ENCODE assay signal across 1 cellular context in the genomic region with DNA sequence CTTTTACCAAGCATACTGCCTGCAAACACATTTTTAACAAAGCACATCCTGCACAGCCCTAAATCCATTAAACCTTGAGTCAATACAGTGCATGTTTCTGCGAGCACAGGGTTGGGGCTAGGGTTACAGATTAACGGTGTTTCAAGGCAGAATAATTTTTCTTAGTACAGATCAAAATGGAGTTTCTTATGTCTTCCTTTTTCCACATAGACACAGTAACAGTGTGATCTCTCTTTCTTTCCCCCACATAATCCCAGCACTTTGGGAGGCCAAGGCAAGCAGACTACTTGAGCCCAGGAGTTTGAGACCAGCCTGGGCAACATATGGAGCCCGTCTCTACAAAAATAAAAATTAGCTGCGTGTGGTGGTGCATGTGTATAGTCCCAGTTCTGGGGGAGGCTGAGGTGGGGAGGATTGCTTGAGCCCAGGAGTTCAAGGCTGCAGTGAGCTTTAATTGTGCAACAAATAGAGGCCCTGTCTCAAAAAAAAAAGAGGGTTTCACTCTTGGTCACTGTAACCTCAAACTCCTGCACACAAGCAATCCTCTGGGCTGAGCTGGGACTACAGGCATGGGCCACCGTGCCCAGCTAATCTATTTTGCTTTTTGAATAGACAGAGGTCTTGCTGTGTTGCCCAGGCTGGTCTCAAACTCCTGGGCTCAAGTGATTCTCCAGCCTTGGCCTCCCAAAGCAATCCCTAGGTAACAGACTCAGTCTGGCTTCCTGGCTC.
A peak's percentile ranks its signal among the peaks of the same experiment; 100 is the strongest.
TF ChIP-seq lines count a peak whose summit lies in the region.

No MANE protein-coding gene starts in this region.

TF ChIP-seq in K562, 482 proteins besides CTCF, POLR2A, EP300 and RAD21 (continues in another document):
- TF ChIP-seq, protein P1, sequence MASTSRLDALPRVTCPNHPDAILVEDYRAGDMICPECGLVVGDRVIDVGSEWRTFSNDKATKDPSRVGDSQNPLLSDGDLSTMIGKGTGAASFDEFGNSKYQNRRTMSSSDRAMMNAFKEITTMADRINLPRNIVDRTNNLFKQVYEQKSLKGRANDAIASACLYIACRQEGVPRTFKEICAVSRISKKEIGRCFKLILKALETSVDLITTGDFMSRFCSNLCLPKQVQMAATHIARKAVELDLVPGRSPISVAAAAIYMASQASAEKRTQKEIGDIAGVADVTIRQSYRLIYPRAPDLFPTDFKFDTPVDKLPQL (IDR thresholded peaks at IDR 0.05; ENCODE audit: extremely low read depth, insufficient read length), result no peak
- TF ChIP-seq, protein P2, sequence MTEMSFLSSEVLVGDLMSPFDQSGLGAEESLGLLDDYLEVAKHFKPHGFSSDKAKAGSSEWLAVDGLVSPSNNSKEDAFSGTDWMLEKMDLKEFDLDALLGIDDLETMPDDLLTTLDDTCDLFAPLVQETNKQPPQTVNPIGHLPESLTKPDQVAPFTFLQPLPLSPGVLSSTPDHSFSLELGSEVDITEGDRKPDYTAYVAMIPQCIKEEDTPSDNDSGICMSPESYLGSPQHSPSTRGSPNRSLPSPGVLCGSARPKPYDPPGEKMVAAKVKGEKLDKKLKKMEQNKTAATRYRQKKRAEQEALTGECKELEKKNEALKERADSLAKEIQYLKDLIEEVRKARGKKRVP (CRISPR knock-in tag; IDR thresholded peaks at IDR 0.05), result peak; percentile 62; the same call in 1 of the 2 replicates
- TF ChIP-seq, protein P3, sequence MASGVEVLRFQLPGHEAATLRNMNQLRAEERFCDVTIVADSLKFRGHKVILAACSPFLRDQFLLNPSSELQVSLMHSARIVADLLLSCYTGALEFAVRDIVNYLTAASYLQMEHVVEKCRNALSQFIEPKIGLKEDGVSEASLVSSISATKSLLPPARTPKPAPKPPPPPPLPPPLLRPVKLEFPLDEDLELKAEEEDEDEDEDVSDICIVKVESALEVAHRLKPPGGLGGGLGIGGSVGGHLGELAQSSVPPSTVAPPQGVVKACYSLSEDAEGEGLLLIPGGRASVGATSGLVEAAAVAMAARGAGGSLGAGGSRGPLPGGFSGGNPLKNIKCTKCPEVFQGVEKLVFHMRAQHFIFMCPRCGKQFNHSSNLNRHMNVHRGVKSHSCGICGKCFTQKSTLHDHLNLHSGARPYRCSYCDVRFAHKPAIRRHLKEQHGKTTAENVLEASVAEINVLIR (CRISPR knock-in tag; IDR thresholded peaks at IDR 0.05), result 0 out of 2 replicates have a peak, but pooled peaks have one; percentile 29
- TF ChIP-seq ZNF232 (CRISPR knock-in tag; IDR thresholded peaks at IDR 0.05), result no peak
- TF ChIP-seq, protein P4, sequence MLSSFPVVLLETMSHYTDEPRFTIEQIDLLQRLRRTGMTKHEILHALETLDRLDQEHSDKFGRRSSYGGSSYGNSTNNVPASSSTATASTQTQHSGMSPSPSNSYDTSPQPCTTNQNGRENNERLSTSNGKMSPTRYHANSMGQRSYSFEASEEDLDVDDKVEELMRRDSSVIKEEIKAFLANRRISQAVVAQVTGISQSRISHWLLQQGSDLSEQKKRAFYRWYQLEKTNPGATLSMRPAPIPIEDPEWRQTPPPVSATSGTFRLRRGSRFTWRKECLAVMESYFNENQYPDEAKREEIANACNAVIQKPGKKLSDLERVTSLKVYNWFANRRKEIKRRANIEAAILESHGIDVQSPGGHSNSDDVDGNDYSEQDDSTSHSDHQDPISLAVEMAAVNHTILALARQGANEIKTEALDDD (IDR thresholded peaks at IDR 0.05), result no peak
- TF ChIP-seq DMBX1 (CRISPR knock-in tag; IDR thresholded peaks at IDR 0.05; ENCODE audit: borderline replicate concordance), result peak; percentile 74; the same call in 1 of the 2 replicates
- TF ChIP-seq, protein P5, sequence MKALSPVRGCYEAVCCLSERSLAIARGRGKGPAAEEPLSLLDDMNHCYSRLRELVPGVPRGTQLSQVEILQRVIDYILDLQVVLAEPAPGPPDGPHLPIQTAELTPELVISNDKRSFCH (CRISPR knock-in tag; IDR thresholded peaks at IDR 0.05), result 0 out of 2 replicates have a peak, but pooled peaks have one; percentile 59
- TF ChIP-seq, protein P5 (tag; IDR thresholded peaks at IDR 0.05), result peak; percentile 87
- 0 out of 2 replicates have a peak, but pooled peaks have one; percentile 49 for TF ChIP-seq ZNF586 (CRISPR knock-in tag; conservative IDR thresholded peaks at IDR 0.05)
- 0 out of 2 replicates have a peak, but pooled peaks have one; percentile 23 for TF ChIP-seq CXXC5 (CRISPR knock-in tag; IDR thresholded peaks at IDR 0.05)
- no peak for TF ChIP-seq SMARCA5 (IDR thresholded peaks at IDR 0.05)
- no peak for TF ChIP-seq NCOA1 (IDR thresholded peaks at IDR 0.05; ENCODE audit: low read depth)
- TF ChIP-seq, protein P6, sequence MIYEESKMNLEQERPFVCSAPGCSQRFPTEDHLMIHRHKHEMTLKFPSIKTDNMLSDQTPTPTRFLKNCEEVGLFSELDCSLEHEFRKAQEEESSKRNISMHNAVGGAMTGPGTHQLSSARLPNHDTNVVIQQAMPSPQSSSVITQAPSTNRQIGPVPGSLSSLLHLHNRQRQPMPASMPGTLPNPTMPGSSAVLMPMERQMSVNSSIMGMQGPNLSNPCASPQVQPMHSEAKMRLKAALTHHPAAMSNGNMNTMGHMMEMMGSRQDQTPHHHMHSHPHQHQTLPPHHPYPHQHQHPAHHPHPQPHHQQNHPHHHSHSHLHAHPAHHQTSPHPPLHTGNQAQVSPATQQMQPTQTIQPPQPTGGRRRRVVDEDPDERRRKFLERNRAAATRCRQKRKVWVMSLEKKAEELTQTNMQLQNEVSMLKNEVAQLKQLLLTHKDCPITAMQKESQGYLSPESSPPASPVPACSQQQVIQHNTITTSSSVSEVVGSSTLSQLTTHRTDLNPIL (CRISPR knock-in tag; IDR thresholded peaks at IDR 0.05), result no peak
- TF ChIP-seq, protein P7, sequence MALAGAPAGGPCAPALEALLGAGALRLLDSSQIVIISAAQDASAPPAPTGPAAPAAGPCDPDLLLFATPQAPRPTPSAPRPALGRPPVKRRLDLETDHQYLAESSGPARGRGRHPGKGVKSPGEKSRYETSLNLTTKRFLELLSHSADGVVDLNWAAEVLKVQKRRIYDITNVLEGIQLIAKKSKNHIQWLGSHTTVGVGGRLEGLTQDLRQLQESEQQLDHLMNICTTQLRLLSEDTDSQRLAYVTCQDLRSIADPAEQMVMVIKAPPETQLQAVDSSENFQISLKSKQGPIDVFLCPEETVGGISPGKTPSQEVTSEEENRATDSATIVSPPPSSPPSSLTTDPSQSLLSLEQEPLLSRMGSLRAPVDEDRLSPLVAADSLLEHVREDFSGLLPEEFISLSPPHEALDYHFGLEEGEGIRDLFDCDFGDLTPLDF (CRISPR knock-in tag; IDR thresholded peaks at IDR 0.05), result no peak
- TF ChIP-seq SIX5 (IDR thresholded peaks at IDR 0.05; ENCODE audit: borderline replicate concordance in 1 of 2, insufficient read depth in 1 of 2, low read depth in 1 of 2, low read length in 2 of 2), result no peak
- TF ChIP-seq KLF6 (CRISPR knock-in tag; IDR thresholded peaks at IDR 0.05; ENCODE audit: borderline replicate concordance), result peak; percentile 90
- TF ChIP-seq ETV5 (CRISPR knock-in tag; IDR thresholded peaks at IDR 0.05; ENCODE audit: low read depth), result no peak
- TF ChIP-seq FOXP1 (CRISPR knock-in tag; IDR thresholded peaks at IDR 0.05), result no peak
- TF ChIP-seq MAZ (CRISPR knock-in tag; conservative IDR thresholded peaks at IDR 0.05 in 1 of 2, IDR thresholded peaks at IDR 0.05 in 1 of 2), result 0 out of 4 replicates have a peak, but pooled peaks of 1 of the 2 experiments have one; percentile 30
- TF ChIP-seq, protein P8, sequence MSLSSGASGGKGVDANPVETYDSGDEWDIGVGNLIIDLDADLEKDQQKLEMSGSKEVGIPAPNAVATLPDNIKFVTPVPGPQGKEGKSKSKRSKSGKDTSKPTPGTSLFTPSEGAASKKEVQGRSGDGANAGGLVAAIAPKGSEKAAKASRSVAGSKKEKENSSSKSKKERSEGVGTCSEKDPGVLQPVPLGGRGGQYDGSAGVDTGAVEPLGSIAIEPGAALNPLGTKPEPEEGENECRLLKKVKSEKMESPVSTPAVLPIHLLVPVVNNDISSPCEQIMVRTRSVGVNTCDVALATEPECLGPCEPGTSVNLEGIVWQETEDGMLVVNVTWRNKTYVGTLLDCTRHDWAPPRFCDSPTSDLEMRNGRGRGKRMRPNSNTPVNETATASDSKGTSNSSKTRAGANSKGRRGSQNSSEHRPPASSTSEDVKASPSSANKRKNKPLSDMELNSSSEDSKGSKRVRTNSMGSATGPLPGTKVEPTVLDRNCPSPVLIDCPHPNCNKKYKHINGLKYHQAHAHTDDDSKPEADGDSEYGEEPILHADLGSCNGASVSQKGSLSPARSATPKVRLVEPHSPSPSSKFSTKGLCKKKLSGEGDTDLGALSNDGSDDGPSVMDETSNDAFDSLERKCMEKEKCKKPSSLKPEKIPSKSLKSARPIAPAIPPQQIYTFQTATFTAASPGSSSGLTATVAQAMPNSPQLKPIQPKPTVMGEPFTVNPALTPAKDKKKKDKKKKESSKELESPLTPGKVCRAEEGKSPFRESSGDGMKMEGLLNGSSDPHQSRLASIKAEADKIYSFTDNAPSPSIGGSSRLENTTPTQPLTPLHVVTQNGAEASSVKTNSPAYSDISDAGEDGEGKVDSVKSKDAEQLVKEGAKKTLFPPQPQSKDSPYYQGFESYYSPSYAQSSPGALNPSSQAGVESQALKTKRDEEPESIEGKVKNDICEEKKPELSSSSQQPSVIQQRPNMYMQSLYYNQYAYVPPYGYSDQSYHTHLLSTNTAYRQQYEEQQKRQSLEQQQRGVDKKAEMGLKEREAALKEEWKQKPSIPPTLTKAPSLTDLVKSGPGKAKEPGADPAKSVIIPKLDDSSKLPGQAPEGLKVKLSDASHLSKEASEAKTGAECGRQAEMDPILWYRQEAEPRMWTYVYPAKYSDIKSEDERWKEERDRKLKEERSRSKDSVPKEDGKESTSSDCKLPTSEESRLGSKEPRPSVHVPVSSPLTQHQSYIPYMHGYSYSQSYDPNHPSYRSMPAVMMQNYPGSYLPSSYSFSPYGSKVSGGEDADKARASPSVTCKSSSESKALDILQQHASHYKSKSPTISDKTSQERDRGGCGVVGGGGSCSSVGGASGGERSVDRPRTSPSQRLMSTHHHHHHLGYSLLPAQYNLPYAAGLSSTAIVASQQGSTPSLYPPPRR (CRISPR knock-in tag; IDR thresholded peaks at IDR 0.05; ENCODE audit: borderline replicate concordance), result no peak
- TF ChIP-seq POLR2AphosphoS5 (IDR thresholded peaks at IDR 0.05; ENCODE audit: control insufficient read depth, insufficient read depth, low read depth, low read length), result no peak
- TF ChIP-seq ZBTB8A (IDR thresholded peaks at IDR 0.05; ENCODE audit: partially characterized antibody), result no peak
- TF ChIP-seq DDX20 (tag; IDR thresholded peaks at IDR 0.05; ENCODE audit: low read depth), result peak; percentile 72; the same call in 1 of the 2 replicates
- no peak for TF ChIP-seq SREBF2 (CRISPR knock-in tag; IDR thresholded peaks at IDR 0.05)
- TF ChIP-seq, protein P9, sequence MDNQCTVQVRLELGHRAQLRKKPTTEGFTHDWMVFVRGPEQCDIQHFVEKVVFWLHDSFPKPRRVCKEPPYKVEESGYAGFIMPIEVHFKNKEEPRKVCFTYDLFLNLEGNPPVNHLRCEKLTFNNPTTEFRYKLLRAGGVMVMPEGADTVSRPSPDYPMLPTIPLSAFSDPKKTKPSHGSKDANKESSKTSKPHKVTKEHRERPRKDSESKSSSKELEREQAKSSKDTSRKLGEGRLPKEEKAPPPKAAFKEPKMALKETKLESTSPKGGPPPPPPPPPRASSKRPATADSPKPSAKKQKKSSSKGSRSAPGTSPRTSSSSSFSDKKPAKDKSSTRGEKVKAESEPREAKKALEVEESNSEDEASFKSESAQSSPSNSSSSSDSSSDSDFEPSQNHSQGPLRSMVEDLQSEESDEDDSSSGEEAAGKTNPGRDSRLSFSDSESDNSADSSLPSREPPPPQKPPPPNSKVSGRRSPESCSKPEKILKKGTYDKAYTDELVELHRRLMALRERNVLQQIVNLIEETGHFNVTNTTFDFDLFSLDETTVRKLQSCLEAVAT (IDR thresholded peaks at IDR 0.05), result no peak
- TF ChIP-seq ZFPM2 (CRISPR knock-in tag; IDR thresholded peaks at IDR 0.05), result no peak
- no peak for TF ChIP-seq ZNF184 (CRISPR knock-in tag; IDR thresholded peaks at IDR 0.05)
- TF ChIP-seq ZNF57 (CRISPR knock-in tag; IDR thresholded peaks at IDR 0.05), result no peak
- TF ChIP-seq, protein P10, sequence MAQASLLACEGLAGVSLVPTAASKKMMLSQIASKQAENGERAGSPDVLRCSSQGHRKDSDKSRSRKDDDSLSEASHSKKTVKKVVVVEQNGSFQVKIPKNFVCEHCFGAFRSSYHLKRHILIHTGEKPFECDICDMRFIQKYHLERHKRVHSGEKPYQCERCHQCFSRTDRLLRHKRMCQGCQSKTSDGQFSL (CRISPR knock-in tag; IDR thresholded peaks at IDR 0.05), result no peak
- TF ChIP-seq, protein P10 (tag; IDR thresholded peaks at IDR 0.05), result peak in 1 of 2 experiments; percentile 81; a peak in 2 of 4 replicates
- no peak for TF ChIP-seq FOXJ3 (CRISPR knock-in tag; IDR thresholded peaks at IDR 0.05)
- no peak for TF ChIP-seq ELF4 (CRISPR knock-in tag; IDR thresholded peaks at IDR 0.05)
- no peak for TF ChIP-seq ZBTB1 (CRISPR knock-in tag; IDR thresholded peaks at IDR 0.05; ENCODE audit: borderline replicate concordance, low read depth)
- peak; percentile 45; the same call in 1 of the 2 replicates for TF ChIP-seq ZKSCAN3 (CRISPR knock-in tag; IDR thresholded peaks at IDR 0.05)
- TF ChIP-seq, protein P11, sequence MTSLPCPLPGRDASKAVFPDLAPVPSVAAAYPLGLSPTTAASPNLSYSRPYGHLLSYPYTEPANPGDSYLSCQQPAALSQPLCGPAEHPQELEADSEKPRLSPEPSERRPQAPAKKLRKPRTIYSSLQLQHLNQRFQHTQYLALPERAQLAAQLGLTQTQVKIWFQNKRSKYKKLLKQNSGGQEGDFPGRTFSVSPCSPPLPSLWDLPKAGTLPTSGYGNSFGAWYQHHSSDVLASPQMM (CRISPR knock-in tag; IDR thresholded peaks at IDR 0.05), result no peak
- TF ChIP-seq TBL1XR1 (IDR thresholded peaks at IDR 0.05; ENCODE audit: low read length in 2 of 2), result no peak
- TF ChIP-seq HDAC1 (IDR thresholded peaks at IDR 0.05), result no peak
- 0 out of 2 replicates have a peak, but pooled peaks have one; percentile 63 for TF ChIP-seq ERF (CRISPR knock-in tag; IDR thresholded peaks at IDR 0.05)
- TF ChIP-seq ZNF140 (CRISPR knock-in tag; IDR thresholded peaks at IDR 0.05), result 0 out of 2 replicates have a peak, but pooled peaks have one; percentile 35
- TF ChIP-seq SMAD2 (IDR thresholded peaks at IDR 0.05; ENCODE audit: low read depth, low read length), result no peak
- peak; percentile 68; the same call in 1 of the 2 replicates for TF ChIP-seq GTF2A2 (tag; IDR thresholded peaks at IDR 0.05)
- 0 out of 2 replicates have a peak, but pooled peaks have one; percentile 12 for TF ChIP-seq ZSCAN32 (CRISPR knock-in tag; IDR thresholded peaks at IDR 0.05)
- TF ChIP-seq SMAD4 (CRISPR knock-in tag; conservative IDR thresholded peaks at IDR 0.05), result peak; percentile 23
